Comparison of ENCODE assay signal across 9 cellular contexts in genomic region chr7:29609162-29610030, GRCh38. TPM values are rescaled to one million over a fixed set of nuclear protein-coding genes. Genes with fewer than 3 reads are reported as not detected.
DNase-seq lines count a peak whose midpoint lies in the region; ATAC-seq and TF ChIP-seq lines count a peak whose summit lies in the region.
"Had no signal": no experiment of that assay in that cellular context is flagged by ENCODE, and none has a peak within 500 bp of the region (broad histone marks: within the 10 kb centered on the region; RNA-seq: fewer than 3 reads in every experiment).

No MANE protein-coding gene starts in this region.

- intact Hi-C loops in natural killer cell (cut with micrococcal nuclease), result no loop called here
- intact Hi-C loops in PC-3 (cut with micrococcal nuclease), result loop anchor here (1.0 to 10.0 kb wide), 6 partner anchors 13 to 685 kb away; partner anchors contain the start of genes CHN2 and CPVL
- intact Hi-C loops in gastrocnemius medialis (cut with DNase I; ENCODE audit: low total_unique reads), result no loop called here

- H3K4me1 Mint-ChIP-seq in natural killer cell, result no peaks in the 10 kb centered on the region
- no peaks in the 10 kb centered on the region for H3K4me1 Mint-ChIP-seq in natural killer cell treated with Interleukin-12 subunit alpha and Interleukin-12 subunit beta and Interleukin-15 and Interleukin-18, amount 100 ng/mL, for 72 hours (ENCODE audit: low read depth in 2 of 2)
- H3K4me1 Mint-ChIP-seq: activated naive CD8-positive, alpha-beta T cell treated with anti-CD3 and anti-CD28 coated beads, Interleukin-2, amount 10 ng/mL, durations not matched to agents 7 days and 5 days had no signal

- no peaks in the 10 kb centered on the region for H3K79me2 ChIP-seq in PC-3 (ENCODE audit: low read length)

- no peak overlapping the region for H3K4me3 Mint-ChIP-seq in natural killer cell
- no peak overlapping the region for H3K4me3 Mint-ChIP-seq in natural killer cell treated with Interleukin-12 subunit alpha and Interleukin-12 subunit beta and Interleukin-15 and Interleukin-18, amount 100 ng/mL, for 72 hours
- H3K4me3 Mint-ChIP-seq: activated naive CD8-positive, alpha-beta T cell treated with anti-CD3 and anti-CD28 coated beads, Interleukin-2, amount 10 ng/mL, durations not matched to agents 7 days and 5 days had no signal

- TF ChIP-seq POLR2A in gastrocnemius medialis (IDR thresholded peaks at IDR 0.05), result no peak

- H3K4me3 ChIP-seq in PC-3 (ENCODE audit: low read length), result peak overlapping the region; percentile 29; the same call in 1 of the 2 replicates
- no peak overlapping the region for H3K4me3 ChIP-seq in fibroblast of pulmonary artery (replicated peaks; ENCODE audit: low read depth, low read length)
- H3K4me3 ChIP-seq in gastrocnemius medialis, result no peak overlapping the region

- DNase-seq in natural killer cell, result no peak
- no peak for DNase-seq in natural killer cell treated with Interleukin-12 subunit alpha and Interleukin-12 subunit beta and Interleukin-15 and Interleukin-18, amount 100 ng/mL, for 72 hours (ENCODE audit: low spot score)
- peak; percentile 88 for DNase-seq in PC-3
- DNase-seq in fibroblast of pulmonary artery (ENCODE audit: low read depth), result peak; percentile 55
- no peak for DNase-seq in gastrocnemius medialis
- DNase-seq in activated effector memory CD4-positive, alpha-beta T cell treated with anti-CD3 and anti-CD28 coated beads, Interleukin-2, amount 50 U/mL, for 16 hours, result no peak
- DNase-seq: activated naive CD8-positive, alpha-beta T cell treated with anti-CD3 and anti-CD28 coated beads, Interleukin-2, amount 10 ng/mL, durations not matched to agents 7 days and 5 days had no signal

- no TSS peak for BruUV-seq in PC-3 (replicated peaks; lab: Mats Ljungman, UMichigan)

- in situ Hi-C loops in gastrocnemius medialis (cut with MboI; ENCODE audit: low sequenced_read_pairs in 4 of 4), result no loop called here

- H3K4me2 ChIP-seq in PC-3 (ENCODE audit: low read length), result peak overlapping the region; percentile 66

- no peaks in the 10 kb centered on the region for H3K36me3 Mint-ChIP-seq in natural killer cell
- no peaks in the 10 kb centered on the region for H3K36me3 Mint-ChIP-seq in natural killer cell treated with Interleukin-12 subunit alpha and Interleukin-12 subunit beta and Interleukin-15 and Interleukin-18, amount 100 ng/mL, for 72 hours
- H3K36me3 Mint-ChIP-seq: activated naive CD8-positive, alpha-beta T cell treated with anti-CD3 and anti-CD28 coated beads, Interleukin-2, amount 10 ng/mL, durations not matched to agents 7 days and 5 days had no signal

- no peaks in the 10 kb centered on the region for H4K20me1 ChIP-seq in PC-3 (ENCODE audit: low read length)

- H3K27me3 ChIP-seq in PC-3 (ENCODE audit: low read length) (no peaks in the 10 kb centered on the region), gastrocnemius medialis (no peaks in the 10 kb centered on the region)

- H3K9me3 ChIP-seq in PC-3 (ENCODE audit: low read length), result no peaks in the 10 kb centered on the region
- no peaks in the 10 kb centered on the region for H3K9me3 ChIP-seq in gastrocnemius medialis

- H3F3A ChIP-seq in PC-3 (ENCODE audit: low read length, unreplicated experiment), result peaks cover 6% of the 10 kb centered on the region

- H2AFZ ChIP-seq in PC-3 (ENCODE audit: low read length), result peak overlapping the region; percentile 63

- TF ChIP-seq CTCF in natural killer cell (IDR thresholded peaks at IDR 0.05) (peak; percentile 17), PC-3 (conservative IDR thresholded peaks at IDR 0.05; ENCODE audit: low read depth, low read length) (peak; percentile 87), fibroblast of pulmonary artery (IDR thresholded peaks at IDR 0.05; ENCODE audit: low read length, missing control alignments) (peak; percentile 69), gastrocnemius medialis (IDR thresholded peaks at IDR 0.05 in 4 of 5, conservative IDR thresholded peaks at IDR 0.05 in 1 of 5) (peak in 3 of 5 experiments; percentile 22 to 51 (median 23))

- no peaks in the 10 kb centered on the region for H3K9me2 ChIP-seq in PC-3 (replicated peaks; ENCODE audit: low read length)

- CTCF ChIA-PET in PC-3 (lab: Charles Lee), result interaction anchor here (0.6 to 1.0 kb wide), 2 partner anchors 17 to 48 kb away, joined by 3 read pairs; no protein-coding TSS in a partner anchor

- no peak overlapping the region for H3K27ac Mint-ChIP-seq in natural killer cell
- H3K27ac Mint-ChIP-seq in natural killer cell treated with Interleukin-12 subunit alpha and Interleukin-12 subunit beta and Interleukin-15 and Interleukin-18, amount 100 ng/mL, for 72 hours, result no peak overlapping the region
- H3K27ac Mint-ChIP-seq: activated naive CD8-positive, alpha-beta T cell treated with anti-CD3 and anti-CD28 coated beads, Interleukin-2, amount 10 ng/mL, durations not matched to agents 7 days and 5 days had no signal

- ATAC-seq in natural killer cell (no peak), PC-3 (peak; percentile 8), gastrocnemius medialis (no peak), HG02970 (IDR thresholded peaks at IDR 0.05; ENCODE audit: low FRiP score, unreplicated experiment) (no peak), GM18909 (IDR thresholded peaks at IDR 0.05; ENCODE audit: poor library complexity, unreplicated experiment) (no peak)
- no peak for ATAC-seq in natural killer cell treated with Interleukin-12 subunit alpha and Interleukin-12 subunit beta and Interleukin-15 and Interleukin-18, amount 100 ng/mL, for 72 hours

- POLR2A ChIA-PET in PC-3 (lab: Charles Lee; ENCODE audit: unreplicated experiment), result interaction anchor here (0.6 kb wide), 1 partner anchor 46 kb away, joined by 3 read pairs; the partner anchor contains the start of gene PRR15

- no peak overlapping the region; the same call in 1 of the 2 replicates for H3K9ac ChIP-seq in PC-3 (ENCODE audit: low read length)

- H3K36me3 ChIP-seq in PC-3 (ENCODE audit: low read depth, low read length) (no peaks in the 10 kb centered on the region), gastrocnemius medialis (no peaks in the 10 kb centered on the region)

- H3K9me3 Mint-ChIP-seq in natural killer cell, result peaks cover 0 to under 1% of the 10 kb centered on the region in 2 donors
- no peaks in the 10 kb centered on the region for H3K9me3 Mint-ChIP-seq in natural killer cell treated with Interleukin-12 subunit alpha and Interleukin-12 subunit beta and Interleukin-15 and Interleukin-18, amount 100 ng/mL, for 72 hours

- H3K27ac ChIP-seq in PC-3 (ENCODE audit: low read length) (peak overlapping the region; percentile 94), gastrocnemius medialis (no peak overlapping the region)

- H3K4me1 ChIP-seq in PC-3 (ENCODE audit: insufficient read depth, low read length), result peaks cover 75% of the 10 kb centered on the region
- H3K4me1 ChIP-seq in gastrocnemius medialis, result no peaks in the 10 kb centered on the region

- H3K27me3 Mint-ChIP-seq in natural killer cell (ENCODE audit: low read depth in 2 of 2), result peaks cover 14 to 22% of the 10 kb centered on the region in 2 donors
- peaks cover 20% of the 10 kb centered on the region in 2 donors for H3K27me3 Mint-ChIP-seq in natural killer cell treated with Interleukin-12 subunit alpha and Interleukin-12 subunit beta and Interleukin-15 and Interleukin-18, amount 100 ng/mL, for 72 hours

RNA-seq across cellular contexts. Expression of gene PRR15, which starts 45.8 kb away (rescaled TPM):
- not detected for total RNA-seq in natural killer cell
- not detected for total RNA-seq in natural killer cell treated with Interleukin-12 subunit alpha and Interleukin-12 subunit beta and Interleukin-15 and Interleukin-18, amount 100 ng/mL, for 72 hours
- total RNA-seq in PC-3 (2014; rRNA removed), result 23.4 and 26.6 TPM in 2 replicates
- total RNA-seq in gastrocnemius medialis, result 1 to 10 TPM in 1 of 4 donors, under 1 TPM in 1, not detected in 2; 0.20 to 1.3 TPM
- total RNA-seq: activated naive CD8-positive, alpha-beta T cell treated with anti-CD3 and anti-CD28 coated beads, Interleukin-2, amount 10 ng/mL, durations not matched to agents 7 days and 5 days had no signal

Comparison
In these comparisons a context has a peak if more than half of its experiments do, and no peak if none do; other contexts are left out.
1. DNase-seq: peak in PC-3 (single experiment) and fibroblast of pulmonary artery (single experiment); none in natural killer cell (single experiment), natural killer cell treated with Interleukin-12 subunit alpha and Interleukin-12 subunit beta and Interleukin-15 and Interleukin-18, amount 100 ng/mL, for 72 hours (single experiment), gastrocnemius medialis (0 of 2) and activated effector memory CD4-positive, alpha-beta T cell treated with anti-CD3 and anti-CD28 coated beads, Interleukin-2, amount 50 U/mL, for 16 hours (single experiment).
2. CTCF ChIP-seq: peak in every context shown above with its lines; median percentile 87 in PC-3; 69 in fibroblast of pulmonary artery; 23 in gastrocnemius medialis; 17 in natural killer cell.
3. RNA of gene PRR15, which starts 45.8 kb away (total RNA-seq): 23.4 to 26.6 TPM in PC-3; 0.20 to 1.3 TPM in gastrocnemius medialis, not detected in natural killer cell and not detected in natural killer cell treated with Interleukin-12 subunit alpha and Interleukin-12 subunit beta and Interleukin-15 and Interleukin-18, amount 100 ng/mL, for 72 hours; every median in the first group is over 10 times any median in the second.